ENCODE assay signal across 18 cellular contexts in the genomic region with DNA sequence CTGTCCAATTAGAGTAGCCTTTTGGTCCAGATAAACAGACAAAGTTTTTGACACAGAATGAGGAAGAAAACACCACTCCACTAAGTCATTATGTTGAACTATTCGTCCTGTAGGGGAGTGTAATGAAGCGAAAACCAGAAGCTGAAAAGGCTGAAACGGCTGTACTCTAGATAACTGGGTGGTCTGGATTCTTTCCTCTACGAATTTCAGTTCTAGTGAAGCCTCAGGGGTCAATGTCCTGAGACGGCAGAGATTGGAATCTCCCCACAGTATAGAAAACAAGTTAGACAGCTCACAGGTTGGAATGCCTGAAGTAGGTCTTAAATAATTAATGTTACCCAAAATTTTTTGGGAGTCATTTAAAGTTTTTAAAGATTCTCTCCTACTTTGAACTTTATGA. TPM values are rescaled to one million over a fixed set of nuclear protein-coding genes. Genes with fewer than 3 reads are reported as not detected.
"Had no signal": no experiment of that assay in that cellular context is flagged by ENCODE, and none has a peak within 500 bp of the region (broad histone marks: within the 10 kb centered on the region; RNA-seq: fewer than 3 reads in every experiment).

No MANE protein-coding gene starts in this region.

RNA-seq across cellular contexts. Expression of gene PF4, which starts 31.3 kb away (rescaled TPM):
- total RNA-seq: activated B cell treated with CpG ODN at 0.5 μM for 24 hours; activated CD4-positive, alpha-beta memory T cell treated with anti-CD3 and anti-CD28 coated beads for 36 hours; activated CD4-positive, alpha-beta T cell treated with anti-CD3 and anti-CD28 coated beads, Interleukin-2, amount 10 ng/mL, durations not matched to agents 24 days and 14 days; activated CD8-positive, alpha-beta memory T cell treated with anti-CD3 and anti-CD28 coated beads for 36 hours; activated CD8-positive, alpha-beta T cell treated with anti-CD3 and anti-CD28 coated beads for 36 hours; activated naive CD4-positive, alpha-beta T cell treated with anti-CD3 and anti-CD28 coated beads for 36 hours; activated naive CD4-positive, alpha-beta T cell treated with anti-CD3 and anti-CD28 coated beads, Interleukin-2, amount 50 U/mL, for 72 hours; activated naive CD8-positive, alpha-beta T cell treated with anti-CD3 and anti-CD28 coated beads for 36 hours; activated T-cell treated with anti-CD3 and anti-CD28 coated beads, Interleukin-2, amount 50 U/mL, for 4 hours; activated T-cell treated with anti-CD3 and anti-CD28 coated beads, Interleukin-2, amount 50 U/mL, for 72 hours; activated T-helper 1 cell treated with anti-CD3 and anti-CD28 coated beads, Interleukin-12 subunit alpha, Interleukin-12 subunit beta, Interleukin-2, Interleukin-4 antibody, amounts not matched to agents 30 ng/mL and 10 ng/mL and 1 ng/mL, durations not matched to agents 14 hours and 24 hours and 36 hours; activated T-helper 17 cell treated with anti-CD3 and anti-CD28 coated beads, Interleukin-2, amount 50 U/mL, for 72 hours; astrocyte; body of pancreas; breast epithelium; T-helper 1 cell treated with Interleukin-12 subunit alpha and Interleukin-12 subunit beta and Interleukin-4 antibody, amounts not matched to agents 30 ng/mL and 1 ng/mL, for 36 hours; T-helper 2 cell treated with Interferon-gamma antibody and Interleukin-4, amounts not matched to agents 100 ng/mL and 5 ng/mL, for 36 hours had no signal
- polyA plus RNA-seq: aorta had no signal

RNA-seq across cellular contexts. Expression of gene PPBP, which starts 37.5 kb away (rescaled TPM):
- total RNA-seq: activated CD4-positive, alpha-beta memory T cell treated with anti-CD3 and anti-CD28 coated beads for 36 hours; activated CD4-positive, alpha-beta T cell treated with anti-CD3 and anti-CD28 coated beads, Interleukin-2, amount 10 ng/mL, durations not matched to agents 24 days and 14 days; activated CD8-positive, alpha-beta memory T cell treated with anti-CD3 and anti-CD28 coated beads for 36 hours; activated CD8-positive, alpha-beta T cell treated with anti-CD3 and anti-CD28 coated beads for 36 hours; activated naive CD4-positive, alpha-beta T cell treated with anti-CD3 and anti-CD28 coated beads for 36 hours; activated naive CD4-positive, alpha-beta T cell treated with anti-CD3 and anti-CD28 coated beads, Interleukin-2, amount 50 U/mL, for 72 hours; activated naive CD8-positive, alpha-beta T cell treated with anti-CD3 and anti-CD28 coated beads for 36 hours; activated T-cell treated with anti-CD3 and anti-CD28 coated beads, Interleukin-2, amount 50 U/mL, for 4 hours; activated T-cell treated with anti-CD3 and anti-CD28 coated beads, Interleukin-2, amount 50 U/mL, for 72 hours; activated T-helper 1 cell treated with anti-CD3 and anti-CD28 coated beads, Interleukin-12 subunit alpha, Interleukin-12 subunit beta, Interleukin-2, Interleukin-4 antibody, amounts not matched to agents 30 ng/mL and 10 ng/mL and 1 ng/mL, durations not matched to agents 14 hours and 24 hours and 36 hours; activated T-helper 17 cell treated with anti-CD3 and anti-CD28 coated beads, Interleukin-2, amount 50 U/mL, for 72 hours; astrocyte; body of pancreas; T-helper 1 cell treated with Interleukin-12 subunit alpha and Interleukin-12 subunit beta and Interleukin-4 antibody, amounts not matched to agents 30 ng/mL and 1 ng/mL, for 36 hours; T-helper 2 cell treated with Interferon-gamma antibody and Interleukin-4, amounts not matched to agents 100 ng/mL and 5 ng/mL, for 36 hours had no signal
- polyA plus RNA-seq: aorta had no signal

RNA-seq across cellular contexts. Expression of gene CXCL5, which starts 48.0 kb away (rescaled TPM):
- total RNA-seq: activated B cell treated with CpG ODN at 0.5 μM for 24 hours; activated CD4-positive, alpha-beta memory T cell treated with anti-CD3 and anti-CD28 coated beads for 36 hours; activated CD4-positive, alpha-beta T cell treated with anti-CD3 and anti-CD28 coated beads, Interleukin-2, amount 10 ng/mL, durations not matched to agents 24 days and 14 days; activated CD8-positive, alpha-beta memory T cell treated with anti-CD3 and anti-CD28 coated beads for 36 hours; activated CD8-positive, alpha-beta T cell treated with anti-CD3 and anti-CD28 coated beads for 36 hours; activated naive CD4-positive, alpha-beta T cell treated with anti-CD3 and anti-CD28 coated beads for 36 hours; activated naive CD4-positive, alpha-beta T cell treated with anti-CD3 and anti-CD28 coated beads, Interleukin-2, amount 50 U/mL, for 72 hours; activated naive CD8-positive, alpha-beta T cell treated with anti-CD3 and anti-CD28 coated beads for 36 hours; activated T-cell treated with anti-CD3 and anti-CD28 coated beads, Interleukin-2, amount 50 U/mL, for 4 hours; activated T-cell treated with anti-CD3 and anti-CD28 coated beads, Interleukin-2, amount 50 U/mL, for 72 hours; activated T-helper 1 cell treated with anti-CD3 and anti-CD28 coated beads, Interleukin-12 subunit alpha, Interleukin-12 subunit beta, Interleukin-2, Interleukin-4 antibody, amounts not matched to agents 30 ng/mL and 10 ng/mL and 1 ng/mL, durations not matched to agents 14 hours and 24 hours and 36 hours; activated T-helper 17 cell treated with anti-CD3 and anti-CD28 coated beads, Interleukin-2, amount 50 U/mL, for 72 hours; body of pancreas; T-helper 1 cell treated with Interleukin-12 subunit alpha and Interleukin-12 subunit beta and Interleukin-4 antibody, amounts not matched to agents 30 ng/mL and 1 ng/mL, for 36 hours; T-helper 2 cell treated with Interferon-gamma antibody and Interleukin-4, amounts not matched to agents 100 ng/mL and 5 ng/mL, for 36 hours had no signal
